19 cellular contexts compared by ENCODE assay signal in genomic region chr3:12828751-12829150, GRCh38. TPM values are rescaled to one million over a fixed set of nuclear protein-coding genes. Genes with fewer than 3 reads are reported as not detected.
DNase-seq lines count a peak whose midpoint lies in the region; ATAC-seq, FAIRE-seq and TF ChIP-seq lines count a peak whose summit lies in the region.
"Had no signal": no experiment of that assay in that cellular context is flagged by ENCODE, and none has a peak within 500 bp of the region (broad histone marks: within the 10 kb centered on the region; RNA-seq: fewer than 3 reads in every experiment).

No MANE protein-coding gene starts in this region.

- no TSS peak for BruUV-seq in MCF 10A (replicated peaks; lab: Mats Ljungman, UMichigan)

- no peak overlapping the region for H3K18ac ChIP-seq in mesenchymal stem cell (ENCODE audit: low read depth in 1 of 2, low read length in 2 of 2)

- no peak overlapping the region for H3K27ac Mint-ChIP-seq in MCF 10A (ENCODE audit: low read depth, unreplicated experiment)
- H3K27ac Mint-ChIP-seq: CD14-positive monocyte had no signal

- H3K4me3 Mint-ChIP-seq in MCF 10A (ENCODE audit: unreplicated experiment) = no peak overlapping the region
- H3K4me3 Mint-ChIP-seq: CD14-positive monocyte; CD4-positive, alpha-beta memory T cell had no signal

- intact Hi-C loops in MCF 10A (cut with micrococcal nuclease) (no loop called here), breast epithelium (cut with DNase I; ENCODE audit: low total_unique reads) (no loop called here), left cardiac atrium (cut with DNase I) (no loop called here)

- CTCF ChIA-PET in MCF 10A (lab: Yijun Ruan, JAX) = interaction anchor here (5.9 kb wide), 1 partner anchor 13 kb away, joined by 38 read pairs; the partner anchor contains the start of gene RPL32
- CTCF ChIA-PET in RWPE1 (lab: Yijun Ruan, JAX) = no interaction called here

- TF ChIP-seq CTCF in MCF 10A (IDR thresholded peaks at IDR 0.05; ENCODE audit: unreplicated experiment) = no peak
- TF ChIP-seq CTCF in breast epithelium (IDR thresholded peaks at IDR 0.05) = no peak
- no peak for TF ChIP-seq CTCF in RWPE1 (conservative IDR thresholded peaks at IDR 0.05; ENCODE audit: low read depth)
- no peak for TF ChIP-seq CTCF in bronchial epithelial cell (IDR thresholded peaks at IDR 0.05; ENCODE audit: insufficient read depth, low read length, severe bottlenecking)

- no peaks in the 10 kb centered on the region for H3K27me3 Mint-ChIP-seq in MCF 10A (ENCODE audit: insufficient read depth, unreplicated experiment)
- H3K27me3 Mint-ChIP-seq: CD4-positive, alpha-beta memory T cell had no signal

- H2BK5ac ChIP-seq in mesenchymal stem cell (ENCODE audit: low read depth, low read length, poor library complexity, severe bottlenecking) = no peak overlapping the region

- H2AK5ac ChIP-seq in mesenchymal stem cell (ENCODE audit: low read length, severe bottlenecking) = no peak overlapping the region

- no peak overlapping the region for H2BK12ac ChIP-seq in mesenchymal stem cell (ENCODE audit: low read length in 2 of 2)

- no peak overlapping the region for H2BK15ac ChIP-seq in mesenchymal stem cell (ENCODE audit: low read depth, poor library complexity, severe bottlenecking)

- FAIRE-seq in bronchial epithelial cell (lab: Jason Lieb, UNC) = no peak
- FAIRE-seq: G401.6, GM12891, GM19239 had no signal

- ATAC-seq in left cardiac atrium = no peak

- peaks cover 5% of the 10 kb centered on the region for H3K36me3 ChIP-seq in breast epithelium
- peaks cover 5% of the 10 kb centered on the region for H3K36me3 ChIP-seq in bronchial epithelial cell (ENCODE audit: control insufficient read depth, insufficient read depth, low read length)
- H3K36me3 ChIP-seq in mesenchymal stem cell (ENCODE audit: control insufficient read depth in 1 of 2, insufficient read depth in 2 of 2, low read depth in 1 of 2, low read length in 2 of 2) = peaks cover 37 to 47% of the 10 kb centered on the region in 2 experiments

- 89% methylated on average over 3 of the region's 4 CpGs for WGBS in mesenchymal stem cell

- no peak overlapping the region for H3K9ac ChIP-seq in mesenchymal stem cell (ENCODE audit: low read length)
- H3K9ac ChIP-seq: BLaER1, GM23248 had no signal

- H3K23ac ChIP-seq in mesenchymal stem cell (ENCODE audit: low read length in 2 of 2) = no peak overlapping the region

- TF ChIP-seq POLR2A in breast epithelium (IDR thresholded peaks at IDR 0.05) = no peak

- H3K9me3 ChIP-seq in breast epithelium = no peaks in the 10 kb centered on the region
- H3K9me3 ChIP-seq in mesenchymal stem cell (ENCODE audit: control insufficient read depth, low read length) = no peaks in the 10 kb centered on the region
- H3K9me3 ChIP-seq: BLaER1, HAP-1 had no signal

- H3K27ac ChIP-seq in breast epithelium (no peak overlapping the region), RWPE1 (peak overlapping the region; percentile 76), mesenchymal stem cell (ENCODE audit: low read length, poor library complexity, severe bottlenecking) (no peak overlapping the region)
- H3K27ac ChIP-seq: 22Rv1, BLaER1, GM23248 had no signal

- no peaks in the 10 kb centered on the region for H3K9me3 Mint-ChIP-seq in MCF 10A (ENCODE audit: unreplicated experiment)
- H3K9me3 Mint-ChIP-seq: CD4-positive, alpha-beta memory T cell had no signal

- no peak overlapping the region for H4K91ac ChIP-seq in mesenchymal stem cell (ENCODE audit: low read length)

- no peak overlapping the region for H3K4me3 ChIP-seq in breast epithelium
- H3K4me3 ChIP-seq in bronchial epithelial cell (ENCODE audit: low read depth, low read length) = no peak overlapping the region
- H3K4me3 ChIP-seq in mesenchymal stem cell (ENCODE audit: insufficient read depth in 1 of 2, low read depth in 1 of 2, low read length in 2 of 2) = no peak overlapping the region
- H3K4me3 ChIP-seq: BLaER1, GM23248, HAP-1 had no signal

- DNase-seq in MCF 10A (ENCODE audit: unreplicated experiment) (peak; percentile 5), breast epithelium (ENCODE audit: low spot score in 2 of 2) (no peak), RWPE1 (ENCODE audit: low spot score) (no peak), bronchial epithelial cell (ENCODE audit: low read depth) (peak; percentile 91), mesenchymal stem cell (peak; percentile 62), NCI-H345 (lab: John Stamatoyannopoulos, UW) (no peak), NAMALWA (ENCODE audit: low spot score) (no peak), left cardiac atrium (no peak)
- DNase-seq: Calu3; CD4-positive, alpha-beta memory T cell; DMS79 treated with DMSO at 0.1 percent for 48 hours; GM23248 had no signal

- H2BK120ac ChIP-seq in mesenchymal stem cell (ENCODE audit: low read depth, low read length) = no peak overlapping the region

- POLR2A ChIA-PET in MCF 10A (lab: Yijun Ruan, JAX) = interaction anchor here (4.8 kb wide), 1 partner anchor 11 kb away, joined by 39 read pairs; the partner anchor contains the start of gene RPL32
- POLR2A ChIA-PET in RWPE1 (lab: Yijun Ruan, JAX; ENCODE audit: low non-redundant PET) = interaction anchor here (0.6 kb wide), 1 partner anchor 105 kb away, joined by 5 read pairs; no protein-coding TSS in a partner anchor

- no peak overlapping the region for H2AFZ ChIP-seq in mesenchymal stem cell (ENCODE audit: low read depth, low read length)
- H2AFZ ChIP-seq: GM23248 had no signal

- H3K27me3 ChIP-seq in breast epithelium (no peaks in the 10 kb centered on the region), bronchial epithelial cell (ENCODE audit: control insufficient read depth, insufficient read depth, low read length) (no peaks in the 10 kb centered on the region), mesenchymal stem cell (ENCODE audit: control insufficient read depth in 1 of 2, insufficient read depth in 1 of 2, low read length in 2 of 2) (no peaks in the 10 kb centered on the region)
- H3K27me3 ChIP-seq: BLaER1 had no signal

- H3K4ac ChIP-seq in mesenchymal stem cell (ENCODE audit: low read depth in 1 of 2, low read length in 2 of 2) = no peak overlapping the region

- H3K36me3 Mint-ChIP-seq in MCF 10A (ENCODE audit: insufficient read depth, unreplicated experiment) = peaks cover 25% of the 10 kb centered on the region

- no peaks in the 10 kb centered on the region for H3K4me1 Mint-ChIP-seq in MCF 10A (ENCODE audit: insufficient read depth, unreplicated experiment)
- H3K4me1 Mint-ChIP-seq: CD14-positive monocyte had no signal

- no peak overlapping the region for H4K8ac ChIP-seq in mesenchymal stem cell (ENCODE audit: low read length)

- H3K4me2 ChIP-seq in mesenchymal stem cell (ENCODE audit: low read length, poor library complexity, severe bottlenecking) = no peak overlapping the region
- H3K4me2 ChIP-seq: BLaER1 had no signal

- H3K4me1 ChIP-seq in breast epithelium = no peaks in the 10 kb centered on the region
- H3K4me1 ChIP-seq in mesenchymal stem cell (ENCODE audit: control insufficient read depth, insufficient read depth, low read depth, low read length) = peaks cover 2% of the 10 kb centered on the region
- H3K4me1 ChIP-seq: HAP-1 had no signal

- H3K14ac ChIP-seq in mesenchymal stem cell (ENCODE audit: low read length in 2 of 2) = no peak overlapping the region

- peaks cover 6% of the 10 kb centered on the region for H3K79me1 ChIP-seq in mesenchymal stem cell (replicated peaks; ENCODE audit: low read length, poor library complexity, severe bottlenecking)

RNA-seq across cellular contexts. Expression of gene RPL32, which starts 12.6 kb away (rescaled TPM):
- total RNA-seq in MCF 10A (2022) (2,288 and 2,498 TPM in 2 replicates), breast epithelium (1,000 to 10,000 TPM in 1 of 3 donors, 100 to 1,000 TPM in 2; 945 to 1,485 (median 950) TPM), bronchial epithelial cell (2,605 and 2,954 TPM in 2 replicates), left cardiac atrium (1,000 to 10,000 TPM; 1,021 to 1,102 TPM)
- polyA plus RNA-seq in mesenchymal stem cell (2013, experiment 1 of 2) = 1,587 TPM
- polyA plus RNA-seq in mesenchymal stem cell (2013, experiment 2 of 2) = 1,642 TPM

RNA-seq across cellular contexts. Expression of gene CAND2, which starts 32.3 kb away (rescaled TPM):
- total RNA-seq in MCF 10A (2022) = not detected in 2 replicates
- 1 to 10 TPM; 1.8 to 5.6 (median 4.7) TPM for total RNA-seq in breast epithelium
- 0.77 and 1.3 TPM in 2 replicates for total RNA-seq in bronchial epithelial cell
- polyA plus RNA-seq in mesenchymal stem cell (2013, experiment 1 of 2) = 3.9 TPM
- polyA plus RNA-seq in mesenchymal stem cell (2013, experiment 2 of 2) = 3.7 TPM
- 10 to 100 TPM; 41.6 to 51.0 TPM for total RNA-seq in left cardiac atrium
- total RNA-seq: Calu3 had no signal
- polyA plus RNA-seq: CD14-positive monocyte had no signal

Comparison
In these comparisons a context has a peak if more than half of its experiments do, and no peak if none do; other contexts are left out.
1. DNase-seq: peak in MCF 10A (single experiment), bronchial epithelial cell (single experiment) and mesenchymal stem cell (single experiment); none in breast epithelium (0 of 2), RWPE1 (single experiment), NCI-H345 (single experiment), NAMALWA (single experiment) and left cardiac atrium (single experiment).
2. RNA of gene CAND2, which starts 32.3 kb away (total RNA-seq): 41.6 to 51.0 TPM in left cardiac atrium; 1.8 to 5.6 TPM in breast epithelium, 0.77 to 1.3 TPM in bronchial epithelial cell and not detected in MCF 10A; every median in the first group is over 4 times any median in the second.